8 cellular contexts compared by ENCODE assay signal in the genomic region with DNA sequence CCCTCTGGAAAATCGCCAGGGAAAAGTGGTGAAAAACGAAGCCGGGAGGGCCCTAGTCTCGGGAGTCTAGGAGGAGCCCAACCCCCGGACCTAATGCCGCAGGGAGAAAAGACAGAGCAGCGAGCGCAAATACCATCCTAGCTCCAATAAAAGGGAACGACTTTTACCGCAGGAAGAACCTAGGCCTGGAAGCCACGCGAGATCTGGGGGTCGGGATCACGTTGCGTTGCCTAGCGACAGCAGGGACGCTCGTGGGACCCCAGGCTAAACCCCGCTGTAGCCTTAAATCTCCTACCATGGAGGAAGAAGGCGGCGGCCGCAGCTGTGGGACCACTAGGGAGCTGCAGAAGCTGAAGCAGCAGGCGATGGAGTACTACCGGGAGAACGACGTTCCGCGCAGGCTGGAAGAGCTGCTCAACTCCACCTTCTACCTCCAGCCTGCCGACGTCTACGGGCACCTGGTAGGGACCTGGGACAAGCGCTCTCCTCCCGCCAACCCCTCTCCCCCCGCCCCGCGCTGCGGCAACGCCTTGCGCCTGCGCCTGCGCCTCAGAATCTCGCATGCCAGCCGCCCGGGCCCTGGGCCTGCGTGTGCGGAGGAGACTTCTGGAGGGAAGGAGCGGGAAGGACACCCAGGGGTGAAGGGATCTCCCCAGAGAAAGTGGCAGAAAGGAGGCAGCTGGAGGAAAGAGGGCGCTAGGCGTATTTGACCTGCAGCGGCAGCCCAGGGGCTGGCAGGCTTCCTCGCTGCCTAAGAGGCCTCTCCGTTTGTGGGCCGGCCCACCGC. TPM values are rescaled to one million over a fixed set of nuclear protein-coding genes. Genes with fewer than 3 reads are reported as not detected.
DNase-seq lines count a peak whose midpoint lies in the region; ATAC-seq and TF ChIP-seq lines count a peak whose summit lies in the region.

A gene with protein sequence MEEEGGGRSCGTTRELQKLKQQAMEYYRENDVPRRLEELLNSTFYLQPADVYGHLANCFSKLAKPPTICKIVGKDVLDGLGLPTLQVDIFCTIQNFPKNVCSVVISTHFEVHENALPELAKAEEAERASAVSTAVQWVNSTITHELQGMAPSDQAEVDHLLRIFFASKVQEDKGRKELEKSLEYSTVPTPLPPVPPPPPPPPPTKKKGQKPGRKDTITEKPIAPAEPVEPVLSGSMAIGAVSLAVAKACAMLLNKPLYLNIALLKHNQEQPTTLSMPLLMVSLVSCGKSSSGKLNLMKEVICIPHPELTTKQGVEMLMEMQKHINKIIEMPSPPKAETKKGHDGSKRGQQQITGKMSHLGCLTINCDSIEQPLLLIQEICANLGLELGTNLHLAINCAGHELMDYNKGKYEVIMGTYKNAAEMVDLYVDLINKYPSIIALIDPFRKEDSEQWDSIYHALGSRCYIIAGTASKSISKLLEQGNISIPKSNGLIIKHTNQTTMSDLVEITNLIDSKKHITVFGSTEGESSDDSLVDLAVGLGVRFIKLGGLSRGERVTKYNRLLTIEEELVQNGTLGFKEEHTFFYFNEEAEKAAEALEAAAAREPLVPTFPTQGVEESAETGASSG (plus strand): TSS at position 229 of the 787 bp plus-strand sequence. CDS start 68 bp downstream, at position 297.

- H3K27me3 Mint-ChIP-seq in CD4-positive, CD25-positive, alpha-beta regulatory T cell = peaks cover 5% of the 10 kb centered on the region

- intact Hi-C loops in ascending aorta (cut with DNase I) (no loop called here), left ventricle myocardium inferior (cut with micrococcal nuclease) (no loop called here)

- peaks cover 9% of the 10 kb centered on the region for H3K4me1 ChIP-seq in CD4-positive, CD25-positive, alpha-beta regulatory T cell (ENCODE audit: control insufficient read depth, insufficient read depth, low read length, poor library complexity, severe bottlenecking)
- no peaks in the 10 kb centered on the region for H3K4me1 ChIP-seq in ascending aorta
- H3K4me1 ChIP-seq in left ventricle myocardium inferior = peaks cover 17% of the 10 kb centered on the region

- ATAC-seq in CD4-positive, CD25-positive, alpha-beta regulatory T cell (ENCODE audit: low read depth in 2 of 2) = peak; percentile 35 to 49
- peak; percentile 58 for ATAC-seq in GM19043 (IDR thresholded peaks at IDR 0.05; ENCODE audit: low read depth, unreplicated experiment)
- ATAC-seq in HG03159 (IDR thresholded peaks at IDR 0.05; ENCODE audit: unreplicated experiment) = peak; percentile 46

- no peaks in the 10 kb centered on the region for H3K36me3 ChIP-seq in CD4-positive, CD25-positive, alpha-beta regulatory T cell (ENCODE audit: control insufficient read depth, insufficient read depth, low read length)
- H3K36me3 ChIP-seq in ascending aorta = no peaks in the 10 kb centered on the region
- H3K36me3 ChIP-seq in left ventricle myocardium inferior = no peaks in the 10 kb centered on the region

- peaks cover 5 to 26% (median 9%) of the 10 kb centered on the region in 4 donors for H3K4me1 Mint-ChIP-seq in CD4-positive, CD25-positive, alpha-beta regulatory T cell

- no peaks in the 10 kb centered on the region for H3K36me3 Mint-ChIP-seq in CD4-positive, CD25-positive, alpha-beta regulatory T cell

- H3K4me3 ChIP-seq in CD4-positive, CD25-positive, alpha-beta regulatory T cell (ENCODE audit: low read depth, low read length) = peak within 1 kb of the TSS; percentile 78
- H3K4me3 ChIP-seq in ascending aorta (peak within 1 kb of the TSS; percentile 62 to 72), left ventricle myocardium inferior (peak within 1 kb of the TSS; percentile 79)

- H3K27ac Mint-ChIP-seq in CD4-positive, CD25-positive, alpha-beta regulatory T cell = peak within 1 kb of the TSS; percentile 72 to 92 (median 82)

- peaks cover 5% of the 10 kb centered on the region for H3K27me3 ChIP-seq in CD4-positive, CD25-positive, alpha-beta regulatory T cell (ENCODE audit: control insufficient read depth, insufficient read depth, low read length)
- H3K27me3 ChIP-seq in ascending aorta (no peaks in the 10 kb centered on the region), left ventricle myocardium inferior (ENCODE audit: low read depth) (peaks cover 47% of the 10 kb centered on the region)

- peaks cover 0 to 9% (median 0%) of the 10 kb centered on the region in 7 donors for H3K9me3 Mint-ChIP-seq in CD4-positive, CD25-positive, alpha-beta regulatory T cell

- peak within 1 kb of the TSS; percentile 62 for H3K27ac ChIP-seq in CD4-positive, CD25-positive, alpha-beta regulatory T cell (ENCODE audit: insufficient read depth, low read length, poor library complexity, severe bottlenecking)
- H3K27ac ChIP-seq in ascending aorta (no peak within 1 kb of the TSS), left ventricle myocardium inferior (replicated peaks) (peak within 1 kb of the TSS; percentile 79)

- TF ChIP-seq CTCF in ascending aorta (IDR thresholded peaks at IDR 0.05) = no peak
- TF ChIP-seq CTCF in left ventricle myocardium inferior (IDR thresholded peaks at IDR 0.05; ENCODE audit: borderline replicate concordance) = no peak

- DNase-seq in CD4-positive, CD25-positive, alpha-beta regulatory T cell = peak; percentile 27 to 47 (median 30)
- DNase-seq in NCI-H524 treated with DMSO at 0.1 percent for 48 hours (lab: John Stamatoyannopoulos, UW) (peak; percentile 13), ascending aorta (ENCODE audit: low spot score in 2 of 2) (peak in 1 of 2 donors; percentile 67), left ventricle myocardium inferior (peak; percentile 68), pons (ENCODE audit: low spot score) (peak; percentile 58), GDM1 (lab: John Stamatoyannopoulos, UW) (no peak)

- H3K9me3 ChIP-seq in CD4-positive, CD25-positive, alpha-beta regulatory T cell (ENCODE audit: control insufficient read depth in 2 of 2, low read length in 2 of 2) = no peaks in the 10 kb centered on the region
- H3K9me3 ChIP-seq in ascending aorta = no peaks in the 10 kb centered on the region
- no peaks in the 10 kb centered on the region for H3K9me3 ChIP-seq in left ventricle myocardium inferior (replicated peaks)

- H3K4me3 Mint-ChIP-seq in CD4-positive, CD25-positive, alpha-beta regulatory T cell = peak within 1 kb of the TSS; percentile 62 to 91 (median 82)

RNA-seq across cellular contexts. Expression of the gene that starts here (rescaled TPM):
- total RNA-seq in CD4-positive, CD25-positive, alpha-beta regulatory T cell = not detected
- polyA plus RNA-seq in CD4-positive, CD25-positive, alpha-beta regulatory T cell = not detected
- total RNA-seq in ascending aorta (not detected), left ventricle myocardium inferior (not detected)

Comparison
In these comparisons a context has a peak if more than half of its experiments do, and no peak if none do; other contexts are left out.
1. Peak in DNase-seq, ATAC-seq, H3K4me3 ChIP-seq and H3K27ac ChIP-seq in CD4-positive, CD25-positive, alpha-beta regulatory T cell; RNA of the gene not detected or under 1 TPM.
2. Peak in DNase-seq, H3K4me3 ChIP-seq and H3K27ac ChIP-seq in left ventricle myocardium inferior; RNA of the gene not detected or under 1 TPM.